ENCODE assay signal across 8 cellular contexts in genomic region chrX:150574824-150575409, GRCh38. TPM values are rescaled to one million over a fixed set of nuclear protein-coding genes. Genes with fewer than 3 reads are reported as not detected.
DNase-seq lines count a peak whose midpoint lies in the region; ATAC-seq, FAIRE-seq and TF ChIP-seq lines count a peak whose summit lies in the region.

No MANE protein-coding gene starts in this region.

- CTCF ChIA-PET in A549 (lab: Yijun Ruan, JAX) = interaction anchor here (1.2 kb wide), 1 partner anchor 13 kb away, joined by 3 read pairs; no protein-coding TSS in a partner anchor
- CTCF ChIA-PET in HEK293T (lab: Yijun Ruan, JAX) = no interaction called here

- POLR2A ChIA-PET in A549 (lab: Yijun Ruan, JAX) (no interaction called here), HEK293T (lab: Yijun Ruan, JAX) (no interaction called here)

- H3K27me3 Mint-ChIP-seq in activated naive CD8-positive, alpha-beta T cell = no peaks in the 10 kb centered on the region

- no peak for TF ChIP-seq RAD21 in A549 (conservative IDR thresholded peaks at IDR 0.05 in 1 of 2, IDR thresholded peaks at IDR 0.05 in 1 of 2)

- H3K9me3 ChIP-seq in A549 = no peaks in the 10 kb centered on the region

- no peak overlapping the region for H3K4me3 ChIP-seq in A549

- H3K27ac ChIP-seq in A549 = peak overlapping the region in 1 of 2 experiments; percentile 28; a peak in 1 of 6 replicates

- no peak for DNase-seq in A549 (ENCODE audit: low read depth in 1 of 2, low spot score in 1 of 2)
- no peak for DNase-seq in NCI-H226
- DNase-seq in epidermal melanocyte (ENCODE audit: insufficient read length, low spot score) = no peak
- no peak for DNase-seq in HEK293T (ENCODE audit: extremely low spot score)
- no peak for DNase-seq in pons (ENCODE audit: low spot score)

- H3K4me1 Mint-ChIP-seq in activated naive CD8-positive, alpha-beta T cell (ENCODE audit: low read depth) = peaks cover 88% of the 10 kb centered on the region

- peaks cover 62% of the 10 kb centered on the region for H3K4me1 ChIP-seq in A549

- peak overlapping the region; percentile 79 for H3K4me3 Mint-ChIP-seq in activated naive CD8-positive, alpha-beta T cell

- no peak for ATAC-seq in A549
- peak; percentile 42 for ATAC-seq in GM18873 (IDR thresholded peaks at IDR 0.05; ENCODE audit: low FRiP score, unreplicated experiment)
- peak; percentile 58 for ATAC-seq in HG03097 (IDR thresholded peaks at IDR 0.05; ENCODE audit: low FRiP score, unreplicated experiment)

- H3K27ac Mint-ChIP-seq in activated naive CD8-positive, alpha-beta T cell = peak overlapping the region; percentile 98

- no peaks in the 10 kb centered on the region for H3K9me3 Mint-ChIP-seq in activated naive CD8-positive, alpha-beta T cell (ENCODE audit: low read depth)

- peak overlapping the region; percentile 63 for H3K4me2 ChIP-seq in A549

- no peaks in the 10 kb centered on the region for H3K36me3 Mint-ChIP-seq in activated naive CD8-positive, alpha-beta T cell

- no peak for TF ChIP-seq POLR2A in A549 (IDR thresholded peaks at IDR 0.05; ENCODE audit: low read length)

- TF ChIP-seq EP300 in A549 (IDR thresholded peaks at IDR 0.05) = no peak

- WGBS in A549 (ENCODE audit: missing lambda C conversion rate) = 77% methylated on average over 9 of the region's 9 CpGs

- TF ChIP-seq CTCF in A549 (IDR thresholded peaks at IDR 0.05) = no peak

- FAIRE-seq in A549 (lab: Jason Lieb, UNC) = no peak

TF ChIP-seq in A549, 52 proteins besides CTCF, POLR2A, EP300 and RAD21:
- TF ChIP-seq ZFP36 (IDR thresholded peaks at IDR 0.05; ENCODE audit: borderline replicate concordance, partially characterized antibody) = no peak
- TF ChIP-seq, protein P1, sequence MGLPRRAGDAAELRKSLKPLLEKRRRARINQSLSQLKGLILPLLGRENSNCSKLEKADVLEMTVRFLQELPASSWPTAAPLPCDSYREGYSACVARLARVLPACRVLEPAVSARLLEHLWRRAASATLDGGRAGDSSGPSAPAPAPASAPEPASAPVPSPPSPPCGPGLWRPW (IDR thresholded peaks at IDR 0.05) = no peak
- TF ChIP-seq HOXB13 (CRISPR knock-in tag; IDR thresholded peaks at IDR 0.05; ENCODE audit: low read depth) = no peak
- TF ChIP-seq, protein P2, sequence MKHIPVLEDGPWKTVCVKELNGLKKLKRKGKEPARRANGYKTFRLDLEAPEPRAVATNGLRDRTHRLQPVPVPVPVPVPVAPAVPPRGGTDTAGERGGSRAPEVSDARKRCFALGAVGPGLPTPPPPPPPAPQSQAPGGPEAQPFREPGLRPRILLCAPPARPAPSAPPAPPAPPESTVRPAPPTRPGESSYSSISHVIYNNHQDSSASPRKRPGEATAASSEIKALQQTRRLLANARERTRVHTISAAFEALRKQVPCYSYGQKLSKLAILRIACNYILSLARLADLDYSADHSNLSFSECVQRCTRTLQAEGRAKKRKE (CRISPR knock-in tag; IDR thresholded peaks at IDR 0.05; ENCODE audit: low read depth) = no peak

TF ChIP-seq in HEK293T, 16 proteins besides CTCF, POLR2A, EP300 and RAD21:
- TF ChIP-seq FOXA1 (IDR thresholded peaks at IDR 0.05) (no peak), L3MBTL2 (conservative IDR thresholded peaks at IDR 0.05) (no peak), FOXK2 (IDR thresholded peaks at IDR 0.05) (no peak), ARNT (IDR thresholded peaks at IDR 0.05) (no peak), ELF4 (IDR thresholded peaks at IDR 0.05) (no peak), SP1 (IDR thresholded peaks at IDR 0.05) (no peak), FOXM1 (IDR thresholded peaks at IDR 0.05; ENCODE audit: borderline replicate concordance) (no peak), HDGF (IDR thresholded peaks at IDR 0.05; ENCODE audit: borderline replicate concordance) (no peak)

RNA-seq across cellular contexts. Expression of gene MTM1, which starts 6.5 kb away (rescaled TPM):
- polyA plus RNA-seq in A549 (2011; rRNA removed) (8.5 and 9.0 TPM in 2 replicates), A549 (2017; fragmentation: RNase III; extraction: RNeasy Plus Mini Kit Qiagen cat#74134 plus additional on column Dnase treatment) (6.5 to 8.5 TPM (median 8.2 TPM) in 3 replicates)
- polyA plus RNA-seq in A549 (2012; cell fraction: cytosol; rRNA removed) = 1.7 and 1.9 TPM in 2 replicates
- 1.1 and 1.8 TPM in 2 replicates for polyA plus RNA-seq in A549 (2012; cell fraction: nucleus; rRNA removed)
- 3.7 and 4.7 TPM in 2 replicates for polyA minus RNA-seq in A549 (2011; rRNA and poly(A)+ RNA removed)

Comparison
In these comparisons a context has a peak if more than half of its experiments do, and no peak if none do; other contexts are left out.
1. ATAC-seq: peak in GM18873 (single experiment) and HG03097 (single experiment); none in A549 (0 of 2).